8 cellular contexts compared by ENCODE assay signal in the genomic region with DNA sequence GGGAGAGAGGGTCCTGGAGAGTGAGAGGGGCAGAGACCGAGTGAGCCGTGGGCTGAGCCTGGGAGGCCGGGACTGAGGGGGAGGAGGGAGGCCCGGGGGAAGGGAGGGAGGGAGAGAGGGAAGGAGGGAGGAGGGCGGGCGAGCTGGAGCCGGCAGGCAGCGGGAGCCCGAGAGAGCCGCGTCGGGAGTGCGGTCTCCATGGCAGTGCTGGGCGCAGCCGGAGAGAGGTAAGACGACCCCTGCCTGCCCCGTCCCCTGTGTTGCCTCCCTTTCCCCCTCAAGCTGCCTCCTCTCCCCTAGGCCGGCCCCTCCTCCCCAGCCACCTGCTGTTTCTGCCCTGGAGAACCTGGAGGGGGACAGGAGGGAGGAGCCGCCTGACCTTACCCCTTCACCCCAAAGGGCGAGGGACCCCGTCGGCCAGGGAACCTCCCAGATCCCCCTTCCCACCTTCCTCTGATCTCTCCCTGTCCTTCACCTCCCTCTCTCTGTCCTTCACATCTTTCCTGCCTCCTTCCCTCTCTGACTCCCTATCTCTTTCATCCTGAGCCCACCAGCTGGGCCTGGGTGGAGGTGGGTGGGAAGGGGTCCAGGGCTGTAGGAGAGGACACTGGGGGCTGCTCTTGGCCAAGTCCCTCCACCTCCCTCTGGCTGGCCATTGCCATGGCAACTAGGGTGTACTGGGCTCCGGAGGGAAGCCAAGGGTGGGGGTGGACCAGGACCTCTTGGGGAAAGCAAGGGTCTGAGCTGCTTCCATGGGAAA. TPM values are rescaled to one million over a fixed set of nuclear protein-coding genes. Genes with fewer than 3 reads are reported as not detected.
DNase-seq lines count a peak whose midpoint lies in the region; ATAC-seq and TF ChIP-seq lines count a peak whose summit lies in the region.

A gene with protein sequence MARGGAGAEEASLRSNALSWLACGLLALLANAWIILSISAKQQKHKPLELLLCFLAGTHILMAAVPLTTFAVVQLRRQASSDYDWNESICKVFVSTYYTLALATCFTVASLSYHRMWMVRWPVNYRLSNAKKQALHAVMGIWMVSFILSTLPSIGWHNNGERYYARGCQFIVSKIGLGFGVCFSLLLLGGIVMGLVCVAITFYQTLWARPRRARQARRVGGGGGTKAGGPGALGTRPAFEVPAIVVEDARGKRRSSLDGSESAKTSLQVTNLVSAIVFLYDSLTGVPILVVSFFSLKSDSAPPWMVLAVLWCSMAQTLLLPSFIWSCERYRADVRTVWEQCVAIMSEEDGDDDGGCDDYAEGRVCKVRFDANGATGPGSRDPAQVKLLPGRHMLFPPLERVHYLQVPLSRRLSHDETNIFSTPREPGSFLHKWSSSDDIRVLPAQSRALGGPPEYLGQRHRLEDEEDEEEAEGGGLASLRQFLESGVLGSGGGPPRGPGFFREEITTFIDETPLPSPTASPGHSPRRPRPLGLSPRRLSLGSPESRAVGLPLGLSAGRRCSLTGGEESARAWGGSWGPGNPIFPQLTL (plus strand): TSS at position 148 of the 760 bp plus-strand sequence. CDS start 2,078 bp downstream, outside the sequence.

- H3K4me1 ChIP-seq in prostate gland (replicated peaks): no peaks in the 10 kb centered on the region

- DNase-seq in DMS 273 (lab: John Stamatoyannopoulos, UW; ENCODE audit: unreplicated experiment): peak; percentile 71
- no peak for DNase-seq in DMS 273 treated with DMSO at 0.1 percent for 48 hours (lab: John Stamatoyannopoulos, UW)
- DNase-seq in NCI-H1105 treated with DMSO at 0.1 percent for 48 hours (lab: John Stamatoyannopoulos, UW): peak; percentile 70
- DNase-seq in hippocampal formation (lab: John Stamatoyannopoulos, UW): peak; percentile 57 to 64
- peak; percentile 48 for DNase-seq in prostate gland (ENCODE audit: low spot score)
- DNase-seq in activated effector memory CD4-positive, alpha-beta T cell treated with Interleukin-2 at 50 U/mL for 16 hours: no peak

- no peaks in the 10 kb centered on the region for H3K9me3 ChIP-seq in prostate gland

- intact Hi-C loops in prostate gland (cut with DNase I): no loop called here

- peak within 1 kb of the TSS; percentile 29 to 39 for H3K4me3 ChIP-seq in prostate gland

- peak within 1 kb of the TSS; percentile 96 for H3K27ac ChIP-seq in angular gyrus (ENCODE audit: low read depth, low read length)
- H3K27ac ChIP-seq in prostate gland: peak within 1 kb of the TSS; percentile 2 to 41

- no peak for TF ChIP-seq POLR2A in prostate gland (IDR thresholded peaks at IDR 0.05)

- no peak for TF ChIP-seq CTCF in prostate gland (IDR thresholded peaks at IDR 0.05)

- 2% methylated on average over 23 of the region's 23 CpGs for WGBS in prostate gland

- no peak for ATAC-seq in HG02852 (IDR thresholded peaks at IDR 0.05; ENCODE audit: unreplicated experiment)

- no peaks in the 10 kb centered on the region for H3K36me3 ChIP-seq in prostate gland

- H3K27me3 ChIP-seq in prostate gland (replicated peaks; ENCODE audit: insufficient read depth): no peaks in the 10 kb centered on the region

RNA-seq across cellular contexts. Expression of the gene that starts here (rescaled TPM):
- 1 to 10 TPM; 4.3 to 4.4 TPM for total RNA-seq in prostate gland

Comparison
In these comparisons a context has a peak if more than half of its experiments do, and no peak if none do; other contexts are left out.
1. DNase-seq: peak in DMS 273 (single experiment), NCI-H1105 treated with DMSO at 0.1 percent for 48 hours (single experiment), hippocampal formation (2 of 2) and prostate gland (single experiment); none in DMS 273 treated with DMSO at 0.1 percent for 48 hours (single experiment) and activated effector memory CD4-positive, alpha-beta T cell treated with Interleukin-2 at 50 U/mL for 16 hours (single experiment).